Comparison of ENCODE assay signal across 12 cellular contexts in genomic region chr7:135161669-135162068, GRCh38. TPM values are rescaled to one million over a fixed set of nuclear protein-coding genes. Genes with fewer than 3 reads are reported as not detected.
A peak's percentile ranks its signal among the peaks of the same experiment; 100 is the strongest.
DNase-seq lines count a peak whose midpoint lies in the region; ATAC-seq and TF ChIP-seq lines count a peak whose summit lies in the region.
"Had no signal": no experiment of that assay in that cellular context is flagged by ENCODE, and none has a peak within 500 bp of the region (broad histone marks: within the 10 kb centered on the region; RNA-seq: fewer than 3 reads in every experiment).

No MANE protein-coding gene starts in this region.

- no peak overlapping the region for H3K4me3 ChIP-seq in right lobe of liver
- H3K4me3 ChIP-seq: GM23248 had no signal

- CTCF ChIA-PET in activated CD8-positive, alpha-beta T cell treated with anti-CD3 and anti-CD28 coated beads, Interleukin-2, amount 10 ng/mL, durations not matched to agents 7 days and 5 days (lab: Charles Lee): interaction anchor here (1.3 to 6.7 kb wide), 2 partner anchors 8 to 14 kb away, joined by 6 to 45 read pairs; partner anchors contain the start of genes CYREN and TMEM140

- peaks cover 25% of the 10 kb centered on the region for H3K9me3 Mint-ChIP-seq in activated T-cell treated with anti-CD3 and anti-CD28 coated beads, Interleukin-2, amount 50 U/mL, for 24 hours
- H3K9me3 Mint-ChIP-seq in activated T-cell treated with anti-CD3 and anti-CD28 coated beads, Interleukin-2, amount 50 U/mL, for 4 hours: peaks cover 11% of the 10 kb centered on the region
- peaks cover 22% of the 10 kb centered on the region for H3K9me3 Mint-ChIP-seq in activated CD8-positive, alpha-beta T cell treated with anti-CD3 and anti-CD28 coated beads, Interleukin-2, amount 10 ng/mL, durations not matched to agents 7 days and 5 days (ENCODE audit: insufficient read depth)

- POLR2A ChIA-PET in activated CD8-positive, alpha-beta T cell treated with anti-CD3 and anti-CD28 coated beads, Interleukin-2, amount 10 ng/mL, durations not matched to agents 7 days and 5 days (lab: Charles Lee): interaction anchor here (0.7 to 2.4 kb wide), 3 partner anchors 14 to 174 kb away, joined by 3 to 7 read pairs (median 3); partner anchors contain the start of gene TMEM140

- H3K4me1 Mint-ChIP-seq in activated T-cell treated with anti-CD3 and anti-CD28 coated beads, Interleukin-2, amount 50 U/mL, for 24 hours (ENCODE audit: low read depth): peaks cover 72% of the 10 kb centered on the region
- peaks cover 53% of the 10 kb centered on the region for H3K4me1 Mint-ChIP-seq in activated T-cell treated with anti-CD3 and anti-CD28 coated beads, Interleukin-2, amount 50 U/mL, for 4 hours (ENCODE audit: low read depth)
- H3K4me1 Mint-ChIP-seq in activated CD8-positive, alpha-beta T cell treated with anti-CD3 and anti-CD28 coated beads, Interleukin-2, amount 10 ng/mL, durations not matched to agents 7 days and 5 days (ENCODE audit: low read depth): peaks cover 38% of the 10 kb centered on the region

- peaks cover 96% of the 10 kb centered on the region for H3K36me3 Mint-ChIP-seq in activated T-cell treated with anti-CD3 and anti-CD28 coated beads, Interleukin-2, amount 50 U/mL, for 24 hours (ENCODE audit: low read depth)
- peaks cover 66% of the 10 kb centered on the region for H3K36me3 Mint-ChIP-seq in activated T-cell treated with anti-CD3 and anti-CD28 coated beads, Interleukin-2, amount 50 U/mL, for 4 hours (ENCODE audit: insufficient read depth)
- H3K36me3 Mint-ChIP-seq in activated CD8-positive, alpha-beta T cell treated with anti-CD3 and anti-CD28 coated beads, Interleukin-2, amount 10 ng/mL, durations not matched to agents 7 days and 5 days (ENCODE audit: low read depth): peaks cover 89% of the 10 kb centered on the region

- H3K27ac ChIP-seq in right lobe of liver (peak overlapping the region in 2 of 3 donors; percentile 48 to 68), substantia nigra (ENCODE audit: low read depth, low read length, poor library complexity, severe bottlenecking) (peak overlapping the region; percentile 41)
- H3K27ac ChIP-seq: GM23248 had no signal

- H3K27me3 Mint-ChIP-seq in activated T-cell treated with anti-CD3 and anti-CD28 coated beads, Interleukin-2, amount 50 U/mL, for 24 hours: no peaks in the 10 kb centered on the region
- H3K27me3 Mint-ChIP-seq in activated T-cell treated with anti-CD3 and anti-CD28 coated beads, Interleukin-2, amount 50 U/mL, for 4 hours (ENCODE audit: low read depth): no peaks in the 10 kb centered on the region
- no peaks in the 10 kb centered on the region for H3K27me3 Mint-ChIP-seq in activated CD8-positive, alpha-beta T cell treated with anti-CD3 and anti-CD28 coated beads, Interleukin-2, amount 10 ng/mL, durations not matched to agents 7 days and 5 days (ENCODE audit: low read depth)

- 76% methylated on average over 5 of the region's 6 CpGs for WGBS in right lobe of liver (ENCODE audit: insufficient coverage, low coverage, low lambda C conversion rate, missing lambda C conversion rate)

- peaks cover 0 to 49% (median 14%) of the 10 kb centered on the region in 4 donors for H3K4me1 ChIP-seq in right lobe of liver

- H3K9me3 ChIP-seq in right lobe of liver: no peaks in the 10 kb centered on the region

- no peak for TF ChIP-seq POLR2A in right lobe of liver (IDR thresholded peaks at IDR 0.05)

- peak overlapping the region; percentile 92 for H3K27ac Mint-ChIP-seq in activated T-cell treated with anti-CD3 and anti-CD28 coated beads, Interleukin-2, amount 50 U/mL, for 24 hours
- H3K27ac Mint-ChIP-seq in activated CD8-positive, alpha-beta T cell treated with anti-CD3 and anti-CD28 coated beads, Interleukin-2, amount 10 ng/mL, durations not matched to agents 7 days and 5 days: peak overlapping the region; percentile 63

- no peak for ATAC-seq in activated T-cell treated with anti-CD3 and anti-CD28 coated beads, Interleukin-2, amount 50 U/mL, for 4 hours
- ATAC-seq in activated CD8-positive, alpha-beta T cell treated with anti-CD3 and anti-CD28 coated beads, Interleukin-2, amount 10 ng/mL, durations not matched to agents 7 days and 5 days: peak; percentile 18
- ATAC-seq in right lobe of liver: no peak

- no peak overlapping the region for H3K4me3 Mint-ChIP-seq in activated T-cell treated with anti-CD3 and anti-CD28 coated beads, Interleukin-2, amount 50 U/mL, for 24 hours
- H3K4me3 Mint-ChIP-seq in activated T-cell treated with anti-CD3 and anti-CD28 coated beads, Interleukin-2, amount 50 U/mL, for 4 hours: no peak overlapping the region
- no peak overlapping the region for H3K4me3 Mint-ChIP-seq in activated CD8-positive, alpha-beta T cell treated with anti-CD3 and anti-CD28 coated beads, Interleukin-2, amount 10 ng/mL, durations not matched to agents 7 days and 5 days
- H3K4me3 Mint-ChIP-seq: mesothelial cell of epicardium had no signal

- H3K36me3 ChIP-seq in right lobe of liver: peaks cover 0 to 26% (median 1%) of the 10 kb centered on the region in 4 donors

- no peak for TF ChIP-seq CTCF in right lobe of liver (IDR thresholded peaks at IDR 0.05)

- no peaks in the 10 kb centered on the region for H3K27me3 ChIP-seq in right lobe of liver

- no peak for DNase-seq in activated T-cell treated with anti-CD3 and anti-CD28 coated beads, Interleukin-2, amount 50 U/mL, for 24 hours
- no peak for DNase-seq in activated T-cell treated with anti-CD3 and anti-CD28 coated beads, Interleukin-2, amount 50 U/mL, for 4 hours
- no peak for DNase-seq in activated CD8-positive, alpha-beta T cell treated with anti-CD3 and anti-CD28 coated beads, Interleukin-2, amount 10 ng/mL, durations not matched to agents 7 days and 5 days
- no peak for DNase-seq in right lobe of liver
- DNase-seq in substantia nigra (lab: John Stamatoyannopoulos, UW): no peak
- no peak for DNase-seq in NCI-H2171 (lab: John Stamatoyannopoulos, UW)
- no peak for DNase-seq in NCI-H2171 treated with DMSO at 0.1 percent for 48 hours (lab: John Stamatoyannopoulos, UW)
- no peak for DNase-seq in NCI-H128 (lab: John Stamatoyannopoulos, UW; ENCODE audit: unreplicated experiment)
- DNase-seq: cortex of kidney, GM23248, KG1 had no signal

- intact Hi-C loops in right lobe of liver (cut with DNase I): no loop called here

RNA-seq across cellular contexts. Expression of gene CYREN, which starts 8.8 kb away (rescaled TPM):
- total RNA-seq in activated T-cell treated with anti-CD3 and anti-CD28 coated beads, Interleukin-2, amount 50 U/mL, for 4 hours: 10 to 100 TPM; 58.7 to 59.4 (median 59.3) TPM
- total RNA-seq in activated CD8-positive, alpha-beta T cell treated with anti-CD3 and anti-CD28 coated beads, Interleukin-2, amount 10 ng/mL, durations not matched to agents 7 days and 5 days: 10 to 100 TPM; 35.2 to 36.9 TPM
- total RNA-seq in right lobe of liver: 10 to 100 TPM; 11.5 to 17.1 (median 15.0) TPM

RNA-seq across cellular contexts. Expression of gene TMEM140, which starts 13.8 kb away (rescaled TPM):
- total RNA-seq in activated T-cell treated with anti-CD3 and anti-CD28 coated beads, Interleukin-2, amount 50 U/mL, for 4 hours: 1 to 10 TPM; 4.2 to 6.6 (median 6.4) TPM
- 10 to 100 TPM; 12.6 to 12.7 TPM for total RNA-seq in activated CD8-positive, alpha-beta T cell treated with anti-CD3 and anti-CD28 coated beads, Interleukin-2, amount 10 ng/mL, durations not matched to agents 7 days and 5 days
- 10 to 100 TPM; 31.2 to 58.9 (median 37.4) TPM for total RNA-seq in right lobe of liver

RNA-seq across cellular contexts. Expression of gene WDR91, which starts 49.7 kb away (rescaled TPM):
- 10 to 100 TPM; 17.9 to 20.1 (median 19.7) TPM for total RNA-seq in activated T-cell treated with anti-CD3 and anti-CD28 coated beads, Interleukin-2, amount 50 U/mL, for 4 hours
- total RNA-seq in activated CD8-positive, alpha-beta T cell treated with anti-CD3 and anti-CD28 coated beads, Interleukin-2, amount 10 ng/mL, durations not matched to agents 7 days and 5 days: 10 to 100 TPM; 10.0 to 11.5 TPM
- total RNA-seq in right lobe of liver: 10 to 100 TPM in 1 of 6 experiments, 1 to 10 TPM in 5; 6.0 to 11.5 (median 8.6) TPM
